In genomic region chr20:63699466-63700198, GRCh38 we compare ENCODE assay signal across 10 cellular contexts. TPM values are rescaled to one million over a fixed set of nuclear protein-coding genes. Genes with fewer than 3 reads are reported as not detected.
DNase-seq lines count a peak whose midpoint lies in the region; ATAC-seq and TF ChIP-seq lines count a peak whose summit lies in the region.
"Had no signal": no experiment of that assay in that cellular context is flagged by ENCODE, and none has a peak within 500 bp of the region (broad histone marks: within the 10 kb centered on the region; RNA-seq: fewer than 3 reads in every experiment).

No MANE protein-coding gene starts in this region.

- H3K27me3 Mint-ChIP-seq in stimulated activated naive CD8-positive, alpha-beta T cell treated with anti-CD3 and anti-CD28 coated beads, Interleukin-15, Interleukin-2, amounts not matched to agents 100 ng/mL and 50 ng/mL, for 24 hours = no peaks in the 10 kb centered on the region
- H3K27me3 Mint-ChIP-seq: CD8-positive, alpha-beta memory T cell had no signal

- no peak for TF ChIP-seq POLR2A in breast epithelium (IDR thresholded peaks at IDR 0.05)

- WGBS in mesenchymal stem cell = 76% methylated on average over 24 of the region's 24 CpGs

- no peak overlapping the region for H3K23ac ChIP-seq in mesenchymal stem cell (ENCODE audit: low read length in 2 of 2)

- H4K91ac ChIP-seq in mesenchymal stem cell (ENCODE audit: low read length) = peak overlapping the region; percentile 100

- H2BK12ac ChIP-seq in mesenchymal stem cell (ENCODE audit: low read length in 2 of 2) = peak overlapping the region; percentile 29 to 98

- no peak for ATAC-seq in stimulated activated naive CD8-positive, alpha-beta T cell treated with anti-CD3 and anti-CD28 coated beads, Interleukin-15, Interleukin-2, amounts not matched to agents 100 U/mL and 50 U/mL, for 24 hours
- ATAC-seq in HG02852 (IDR thresholded peaks at IDR 0.05; ENCODE audit: unreplicated experiment) (no peak), HG02885 (IDR thresholded peaks at IDR 0.05; ENCODE audit: poor library complexity, unreplicated experiment) (no peak)

- H3K4me1 ChIP-seq in breast epithelium (peaks cover 14 to 17% of the 10 kb centered on the region in 2 donors), mesenchymal stem cell (ENCODE audit: control insufficient read depth, insufficient read depth, low read depth, low read length) (peaks cover 75% of the 10 kb centered on the region)

- no peaks in the 10 kb centered on the region for H3K36me3 ChIP-seq in breast epithelium
- H3K36me3 ChIP-seq in mesenchymal stem cell (ENCODE audit: control insufficient read depth in 1 of 2, insufficient read depth in 2 of 2, low read depth in 1 of 2, low read length in 2 of 2) = peaks cover 16 to 72% of the 10 kb centered on the region in 2 experiments

- H2AFZ ChIP-seq in mesenchymal stem cell (ENCODE audit: low read depth, low read length) = no peak overlapping the region

- peak overlapping the region in 1 of 2 experiments; percentile 85 for H3K14ac ChIP-seq in mesenchymal stem cell (ENCODE audit: low read length in 2 of 2)

- H3K79me1 ChIP-seq in mesenchymal stem cell (replicated peaks; ENCODE audit: low read length, poor library complexity, severe bottlenecking) = peaks cover 33% of the 10 kb centered on the region

- H3K4ac ChIP-seq in mesenchymal stem cell (ENCODE audit: low read depth in 1 of 2, low read length in 2 of 2) = peak overlapping the region; percentile 90 to 93

- peaks cover 32% of the 10 kb centered on the region for H3K4me1 Mint-ChIP-seq in stimulated activated naive CD8-positive, alpha-beta T cell treated with anti-CD3 and anti-CD28 coated beads, Interleukin-15, Interleukin-2, amounts not matched to agents 100 ng/mL and 50 ng/mL, for 24 hours (ENCODE audit: low read depth)

- peak overlapping the region; percentile 52 to 96 for H3K27ac ChIP-seq in breast epithelium
- H3K27ac ChIP-seq in mesenchymal stem cell (ENCODE audit: low read length, poor library complexity, severe bottlenecking) = peak overlapping the region; percentile 90

- H2BK5ac ChIP-seq in mesenchymal stem cell (ENCODE audit: low read depth, low read length, poor library complexity, severe bottlenecking) = peak overlapping the region; percentile 85

- peak overlapping the region; percentile 90 for H4K8ac ChIP-seq in mesenchymal stem cell (ENCODE audit: low read length)

- no peaks in the 10 kb centered on the region for H3K36me3 Mint-ChIP-seq in stimulated activated naive CD8-positive, alpha-beta T cell treated with anti-CD3 and anti-CD28 coated beads, Interleukin-15, Interleukin-2, amounts not matched to agents 100 ng/mL and 50 ng/mL, for 24 hours (ENCODE audit: low read depth)

- no peak for TF ChIP-seq CTCF in breast epithelium (IDR thresholded peaks at IDR 0.05)

- peak overlapping the region; percentile 99 for H2AK5ac ChIP-seq in mesenchymal stem cell (ENCODE audit: low read length, severe bottlenecking)

- no peak for DNase-seq in stimulated activated naive CD8-positive, alpha-beta T cell treated with anti-CD3 and anti-CD28 coated beads, Interleukin-15, Interleukin-2, amounts not matched to agents 100 U/mL and 50 U/mL, for 24 hours
- DNase-seq in breast epithelium (ENCODE audit: low spot score in 2 of 2) (no peak), mesenchymal stem cell (no peak), NCI-H2227 (lab: John Stamatoyannopoulos, UW; ENCODE audit: unreplicated experiment) (no peak), DMS53 (lab: John Stamatoyannopoulos, UW) (no peak)

- H2BK15ac ChIP-seq in mesenchymal stem cell (ENCODE audit: low read depth, poor library complexity, severe bottlenecking) = peak overlapping the region; percentile 93

- H3K27ac Mint-ChIP-seq in stimulated activated naive CD8-positive, alpha-beta T cell treated with anti-CD3 and anti-CD28 coated beads, Interleukin-15, Interleukin-2, amounts not matched to agents 100 ng/mL and 50 ng/mL, for 24 hours = peak overlapping the region; percentile 52

- H3K4me3 ChIP-seq in breast epithelium (peak overlapping the region in 1 of 3 donors; percentile 52), mesenchymal stem cell (ENCODE audit: insufficient read depth in 1 of 2, low read depth in 1 of 2, low read length in 2 of 2) (no peak overlapping the region)
- H3K4me3 ChIP-seq: pancreas had no signal

- peak overlapping the region; percentile 44 for H3K4me2 ChIP-seq in mesenchymal stem cell (ENCODE audit: low read length, poor library complexity, severe bottlenecking)

- no peaks in the 10 kb centered on the region for H3K9me3 Mint-ChIP-seq in stimulated activated naive CD8-positive, alpha-beta T cell treated with anti-CD3 and anti-CD28 coated beads, Interleukin-15, Interleukin-2, amounts not matched to agents 100 ng/mL and 50 ng/mL, for 24 hours

- H2BK120ac ChIP-seq in mesenchymal stem cell (ENCODE audit: low read depth, low read length) = peak overlapping the region; percentile 98

- H3K9me3 ChIP-seq in breast epithelium (no peaks in the 10 kb centered on the region), mesenchymal stem cell (ENCODE audit: control insufficient read depth, low read length) (no peaks in the 10 kb centered on the region)
- H3K9me3 ChIP-seq: pancreas had no signal

- peak overlapping the region; percentile 17 for H3K4me3 Mint-ChIP-seq in stimulated activated naive CD8-positive, alpha-beta T cell treated with anti-CD3 and anti-CD28 coated beads, Interleukin-15, Interleukin-2, amounts not matched to agents 100 ng/mL and 50 ng/mL, for 24 hours
- H3K4me3 Mint-ChIP-seq: CD8-positive, alpha-beta memory T cell had no signal

- peak overlapping the region; percentile 70 for H3K9ac ChIP-seq in mesenchymal stem cell (ENCODE audit: low read length)

- intact Hi-C loops in breast epithelium (cut with DNase I; ENCODE audit: low total_unique reads) = no loop called here

- peak overlapping the region; percentile 93 to 98 for H3K18ac ChIP-seq in mesenchymal stem cell (ENCODE audit: low read depth in 1 of 2, low read length in 2 of 2)

- H3K27me3 ChIP-seq in breast epithelium (no peaks in the 10 kb centered on the region), mesenchymal stem cell (ENCODE audit: control insufficient read depth in 1 of 2, insufficient read depth in 1 of 2, low read length in 2 of 2) (no peaks in the 10 kb centered on the region)
- H3K27me3 ChIP-seq: pancreas had no signal

RNA-seq across cellular contexts. Expression of gene TNFRSF6B, which starts 3.2 kb away (rescaled TPM):
- total RNA-seq in breast epithelium = 10 to 100 TPM in 1 of 3 donors, 1 to 10 TPM in 2; 2.8 to 40.0 (median 7.4) TPM
- 23.7 TPM for polyA plus RNA-seq in mesenchymal stem cell (2013, experiment 1 of 2)
- polyA plus RNA-seq in mesenchymal stem cell (2013, experiment 2 of 2) = 23.9 TPM
- total RNA-seq: CD8-positive, alpha-beta memory T cell had no signal

RNA-seq across cellular contexts. Expression of gene ARFRP1, which starts 8.1 kb away (rescaled TPM):
- 10 to 100 TPM; 30.7 to 41.0 (median 32.3) TPM for total RNA-seq in breast epithelium
- 13.5 TPM for polyA plus RNA-seq in mesenchymal stem cell (2013, experiment 1 of 2)
- polyA plus RNA-seq in mesenchymal stem cell (2013, experiment 2 of 2) = 14.0 TPM

RNA-seq across cellular contexts. Expression of gene ZGPAT, which starts 8.2 kb away (rescaled TPM):
- total RNA-seq in breast epithelium = 10 to 100 TPM; 17.6 to 26.9 (median 24.9) TPM
- polyA plus RNA-seq in mesenchymal stem cell (2013, experiment 1 of 2) = 11.5 TPM
- polyA plus RNA-seq in mesenchymal stem cell (2013, experiment 2 of 2) = 11.8 TPM

RNA-seq across cellular contexts. Expression of gene LIME1, which starts 36.8 kb away (rescaled TPM):
- total RNA-seq in breast epithelium = 10 to 100 TPM in 2 of 3 donors, 1 to 10 TPM in 1; 7.0 to 16.7 (median 12.0) TPM
- 1.8 TPM for polyA plus RNA-seq in mesenchymal stem cell (2013, experiment 1 of 2)
- 1.9 TPM for polyA plus RNA-seq in mesenchymal stem cell (2013, experiment 2 of 2)

RNA-seq across cellular contexts. Expression of gene SLC2A4RG, which starts 39.9 kb away (rescaled TPM):
- total RNA-seq in breast epithelium = 10 to 100 TPM; 22.9 to 58.9 (median 36.9) TPM
- polyA plus RNA-seq in mesenchymal stem cell (2013, experiment 1 of 2) = 85.3 TPM
- 84.2 TPM for polyA plus RNA-seq in mesenchymal stem cell (2013, experiment 2 of 2)
